24 cellular contexts compared by ENCODE assay signal in genomic region chr2:96024336-96025106, GRCh38. TPM values are rescaled to one million over a fixed set of nuclear protein-coding genes. Genes with fewer than 3 reads are reported as not detected.
A peak's percentile ranks its signal among the peaks of the same experiment; 100 is the strongest.
DNase-seq lines count a peak whose midpoint lies in the region; ATAC-seq and TF ChIP-seq lines count a peak whose summit lies in the region.
"Had no signal": no experiment of that assay in that cellular context is flagged by ENCODE, and none has a peak within 500 bp of the region (broad histone marks: within the 10 kb centered on the region; RNA-seq: fewer than 3 reads in every experiment).

No MANE protein-coding gene starts in this region.

- H3K4me3 Mint-ChIP-seq in activated CD4-positive, alpha-beta T cell treated with anti-CD3 and anti-CD28 coated beads for 36 hours, result no peak overlapping the region
- no peak overlapping the region for H3K4me3 Mint-ChIP-seq in activated CD4-positive, alpha-beta T cell treated with anti-CD3 and anti-CD28 coated beads, Interleukin-2, amount 10 ng/mL, durations not matched to agents 7 days and 5 days
- H3K4me3 Mint-ChIP-seq: activated T-cell treated with anti-CD3 and anti-CD28 coated beads, Interleukin-2, amount 50 U/mL, for 72 hours had no signal

- ATAC-seq in activated CD4-positive, alpha-beta T cell treated with anti-CD3 and anti-CD28 coated beads for 36 hours, result no peak
- ATAC-seq in omental fat pad (ENCODE audit: low FRiP score), result no peak
- ATAC-seq: activated T-cell treated with anti-CD3 and anti-CD28 coated beads, Interleukin-2, amount 50 U/mL, for 72 hours had no signal

- POLR2A ChIA-PET in activated CD4-positive, alpha-beta T cell treated with anti-CD3 and anti-CD28 coated beads for 36 hours (lab: Charles Lee), result no interaction called here
- POLR2A ChIA-PET in activated CD4-positive, alpha-beta T cell treated with anti-CD3 and anti-CD28 coated beads, Interleukin-2, amount 10 ng/mL, durations not matched to agents 7 days and 5 days (lab: Charles Lee), result no interaction called here

- intact Hi-C loops in activated CD4-positive, alpha-beta T cell treated with anti-CD3 and anti-CD28 coated beads for 36 hours (cut with DNase I, micrococcal nuclease), result loop anchor here in 1 of 2 experiments (10.0 kb wide), 1 partner anchor 150 kb away; no protein-coding TSS in a partner anchor

- no peaks in the 10 kb centered on the region for H3K36me3 Mint-ChIP-seq in activated CD4-positive, alpha-beta T cell treated with anti-CD3 and anti-CD28 coated beads for 36 hours (ENCODE audit: low read depth)
- no peaks in the 10 kb centered on the region for H3K36me3 Mint-ChIP-seq in activated CD4-positive, alpha-beta T cell treated with anti-CD3 and anti-CD28 coated beads, Interleukin-2, amount 10 ng/mL, durations not matched to agents 7 days and 5 days (ENCODE audit: low read depth)

- CTCF ChIA-PET in activated CD4-positive, alpha-beta T cell treated with anti-CD3 and anti-CD28 coated beads for 36 hours (lab: Charles Lee), result interaction anchor here (1.1 to 2.3 kb wide), 3 partner anchors 32 to 150 kb away, joined by 4 to 16 read pairs (median 4); no protein-coding TSS in a partner anchor
- CTCF ChIA-PET in activated CD4-positive, alpha-beta T cell treated with anti-CD3 and anti-CD28 coated beads, Interleukin-2, amount 10 ng/mL, durations not matched to agents 7 days and 5 days (lab: Charles Lee), result interaction anchor here (0.8 kb wide), 1 partner anchor 89 kb away, joined by 3 read pairs; no protein-coding TSS in a partner anchor

- no peak overlapping the region for H3K27ac Mint-ChIP-seq in activated CD4-positive, alpha-beta T cell treated with anti-CD3 and anti-CD28 coated beads for 36 hours
- no peak overlapping the region for H3K27ac Mint-ChIP-seq in activated CD4-positive, alpha-beta T cell treated with anti-CD3 and anti-CD28 coated beads, Interleukin-2, amount 10 ng/mL, durations not matched to agents 7 days and 5 days
- H3K27ac Mint-ChIP-seq: activated T-cell treated with anti-CD3 and anti-CD28 coated beads, Interleukin-2, amount 50 U/mL, for 72 hours had no signal

- no peaks in the 10 kb centered on the region for H3K27me3 Mint-ChIP-seq in activated CD4-positive, alpha-beta T cell treated with anti-CD3 and anti-CD28 coated beads for 36 hours
- H3K27me3 Mint-ChIP-seq in activated CD4-positive, alpha-beta T cell treated with anti-CD3 and anti-CD28 coated beads, Interleukin-2, amount 10 ng/mL, durations not matched to agents 7 days and 5 days, result no peaks in the 10 kb centered on the region

- H3K27ac ChIP-seq in angular gyrus (ENCODE audit: low read depth, low read length), result peak overlapping the region; percentile 76
- H3K27ac ChIP-seq: C4-2B, esophagus muscularis mucosa, Peyer's patch, SJCRH30, WERI-Rb-1 had no signal

- peak; percentile 6 for DNase-seq in activated CD4-positive, alpha-beta T cell treated with anti-CD3 and anti-CD28 coated beads for 36 hours
- DNase-seq in activated CD4-positive, alpha-beta T cell treated with anti-CD3 and anti-CD28 coated beads, Interleukin-2, amount 10 ng/mL, durations not matched to agents 7 days and 5 days, result no peak
- DNase-seq in iPS-NIHi7 (ENCODE audit: extremely low spot score) (peak; percentile 7), retina (peak; percentile 16), omental fat pad (ENCODE audit: low spot score) (no peak), HuH-7.5 (ENCODE audit: low spot score) (no peak), KG1 (lab: John Stamatoyannopoulos, UW) (no peak)
- DNase-seq: 8988T; activated CD4-positive, alpha-beta T cell treated with anti-CD3 and anti-CD28 coated beads, Interleukin-2, amount 50 U/mL, for 1 hour; activated T-cell treated with anti-CD3 and anti-CD28 coated beads, Interleukin-2, amount 50 U/mL, for 72 hours; central memory CD4-positive, alpha-beta T cell; foreskin fibroblast; IMR-90; mammary epithelial cell; NCI-H1048; Peyer's patch; SJCRH30; stimulated activated CD4-positive, alpha-beta T cell treated with anti-CD3 and anti-CD28 coated beads, Interleukin-4, amount 100 ng/mL, for 1 hour; T1000; WERI-Rb-1 had no signal

- no peaks in the 10 kb centered on the region for H3K9me3 Mint-ChIP-seq in activated CD4-positive, alpha-beta T cell treated with anti-CD3 and anti-CD28 coated beads for 36 hours (ENCODE audit: low read depth)
- no peaks in the 10 kb centered on the region for H3K9me3 Mint-ChIP-seq in activated CD4-positive, alpha-beta T cell treated with anti-CD3 and anti-CD28 coated beads, Interleukin-2, amount 10 ng/mL, durations not matched to agents 7 days and 5 days
- H3K9me3 Mint-ChIP-seq: activated T-cell treated with anti-CD3 and anti-CD28 coated beads, Interleukin-2, amount 50 U/mL, for 72 hours had no signal

- peaks cover 2% of the 10 kb centered on the region for H3K4me1 Mint-ChIP-seq in activated CD4-positive, alpha-beta T cell treated with anti-CD3 and anti-CD28 coated beads for 36 hours
- H3K4me1 Mint-ChIP-seq in activated CD4-positive, alpha-beta T cell treated with anti-CD3 and anti-CD28 coated beads, Interleukin-2, amount 10 ng/mL, durations not matched to agents 7 days and 5 days, result peaks cover 3% of the 10 kb centered on the region

- TF ChIP-seq CTCF in omental fat pad (IDR thresholded peaks at IDR 0.05), result no peak

RNA-seq across cellular contexts. Expression of gene GPAT2, which starts 10.2 kb away (rescaled TPM):
- 1 to 10 TPM; 8.4 to 10.0 TPM for total RNA-seq in activated CD4-positive, alpha-beta T cell treated with anti-CD3 and anti-CD28 coated beads for 36 hours
- total RNA-seq in activated CD4-positive, alpha-beta T cell treated with anti-CD3 and anti-CD28 coated beads, Interleukin-2, amount 10 ng/mL, durations not matched to agents 7 days and 5 days, result 1 to 10 TPM; 3.3 to 5.3 TPM
- total RNA-seq in omental fat pad, result 10 to 100 TPM in 2 of 4 donors, 1 to 10 TPM in 2; 4.3 to 17.2 (median 11.4) TPM
- total RNA-seq: Caco-2 had no signal

RNA-seq across cellular contexts. Expression of gene ANKRD36C, which starts 32.9 kb away (rescaled TPM):
- 10 to 100 TPM; 38.5 to 47.2 TPM for total RNA-seq in activated CD4-positive, alpha-beta T cell treated with anti-CD3 and anti-CD28 coated beads for 36 hours
- 10 to 100 TPM; 76.0 to 81.1 TPM for total RNA-seq in activated CD4-positive, alpha-beta T cell treated with anti-CD3 and anti-CD28 coated beads, Interleukin-2, amount 10 ng/mL, durations not matched to agents 7 days and 5 days
- total RNA-seq in omental fat pad, result 10 to 100 TPM; 24.0 to 71.9 (median 27.1) TPM

Comparison
In these comparisons a context has a peak if more than half of its experiments do, and no peak if none do; other contexts are left out.
1. DNase-seq: peak in activated CD4-positive, alpha-beta T cell treated with anti-CD3 and anti-CD28 coated beads for 36 hours (single experiment), iPS-NIHi7 (single experiment) and retina (single experiment); none in activated CD4-positive, alpha-beta T cell treated with anti-CD3 and anti-CD28 coated beads, Interleukin-2, amount 10 ng/mL, durations not matched to agents 7 days and 5 days (single experiment), omental fat pad (single experiment), HuH-7.5 (single experiment) and KG1 (single experiment).